8 cellular contexts compared by ENCODE assay signal in the genomic region with DNA sequence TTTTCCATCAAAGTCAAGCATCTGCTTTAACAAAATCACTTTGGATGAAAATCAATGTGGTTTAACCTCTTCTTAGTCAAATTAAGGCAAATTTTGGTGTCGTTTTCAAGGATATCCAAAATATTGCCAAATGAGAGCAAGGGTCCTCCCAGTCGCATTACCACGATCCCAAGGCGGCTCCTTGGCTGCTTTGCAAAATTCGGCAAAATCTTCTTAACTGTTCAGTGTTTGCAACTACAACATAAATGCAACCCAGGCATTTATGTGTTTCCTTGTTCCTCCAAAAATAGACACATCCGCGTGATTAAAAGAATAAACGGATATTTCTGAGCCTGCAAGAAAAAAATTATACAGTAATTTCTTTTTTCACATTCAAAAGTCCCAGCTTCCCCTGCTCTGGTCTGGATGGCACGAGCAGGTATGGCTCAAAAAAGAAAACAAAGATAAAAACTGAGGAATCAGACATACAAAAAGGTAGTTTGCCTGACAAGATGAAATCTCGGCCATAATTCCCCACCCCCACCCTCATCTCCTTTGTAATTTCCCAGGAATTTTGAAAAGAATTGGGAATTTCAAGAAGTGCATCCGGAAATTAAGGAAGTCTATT. TPM values are rescaled to one million over a fixed set of nuclear protein-coding genes. Genes with fewer than 3 reads are reported as not detected.
DNase-seq lines count a peak whose midpoint lies in the region; TF ChIP-seq lines count a peak whose summit lies in the region.

No MANE protein-coding gene starts in this region.

- no peak overlapping the region for H3K27ac ChIP-seq in KMS-11
- peak overlapping the region; percentile 5 for H3K27ac ChIP-seq in duodenal mucosa (ENCODE audit: low read depth, low read length)

- H3K27me3 Mint-ChIP-seq in nephron (ENCODE audit: low read depth), result peaks cover 4% of the 10 kb centered on the region

- H3K4me1 Mint-ChIP-seq in nephron, result peaks cover 60% of the 10 kb centered on the region

- peak overlapping the region; percentile 94 for H3K4me2 ChIP-seq in KMS-11

- H2AFZ ChIP-seq in KMS-11 (ENCODE audit: low read depth), result peak overlapping the region; percentile 9; the same call in 1 of the 2 replicates

- H3K4me3 Mint-ChIP-seq in nephron, result peak overlapping the region; percentile 93 to 95 (median 94)

- no peak for TF ChIP-seq CTCF in BE2C (IDR thresholded peaks at IDR 0.05; ENCODE audit: low read depth, low read length)
- no peak for TF ChIP-seq CTCF in KMS-11 (conservative IDR thresholded peaks at IDR 0.05; ENCODE audit: low read depth, low read length)
- no peak for TF ChIP-seq CTCF in nephron (IDR thresholded peaks at IDR 0.05; ENCODE audit: unreplicated experiment in 3 of 3)

- no peaks in the 10 kb centered on the region for H4K20me1 ChIP-seq in KMS-11 (ENCODE audit: insufficient read depth)

- DNase-seq in BE2C, result no peak
- no peak for DNase-seq in NCI-H2171 treated with DMSO at 0.1 percent for 48 hours (lab: John Stamatoyannopoulos, UW)
- no peak for DNase-seq in NCI-H2196 (lab: John Stamatoyannopoulos, UW; ENCODE audit: unreplicated experiment)
- DNase-seq in NCI-H2029 (lab: John Stamatoyannopoulos, UW), result no peak
- DNase-seq in NCI-H1105 (lab: John Stamatoyannopoulos, UW), result no peak

- H3K27ac Mint-ChIP-seq in nephron, result peak overlapping the region; percentile 96 to 99 (median 99)

- no peaks in the 10 kb centered on the region for H3K79me2 ChIP-seq in KMS-11 (ENCODE audit: insufficient read depth, low read depth)

- H3K27me3 ChIP-seq in BE2C (no peaks in the 10 kb centered on the region), KMS-11 (ENCODE audit: insufficient read depth, low read depth) (peaks cover 50% of the 10 kb centered on the region), duodenal mucosa (ENCODE audit: control insufficient read depth in 1 of 2, insufficient read depth in 2 of 2, low read length in 2 of 2) (peaks cover 61 to 65% of the 10 kb centered on the region in 2 donors)

- H3K9me3 ChIP-seq in BE2C (no peaks in the 10 kb centered on the region), duodenal mucosa (ENCODE audit: control insufficient read depth in 1 of 2, low read length in 2 of 2) (no peaks in the 10 kb centered on the region)

- H3K4me1 ChIP-seq in BE2C (peaks cover 18% of the 10 kb centered on the region), KMS-11 (ENCODE audit: low read depth, poor library complexity, severe bottlenecking) (peaks cover 44% of the 10 kb centered on the region), duodenal mucosa (ENCODE audit: control insufficient read depth in 1 of 2, insufficient read depth in 2 of 2, low read length in 2 of 2) (peaks cover 18 to 29% of the 10 kb centered on the region in 2 donors)

- H3K4me3 ChIP-seq in BE2C (ENCODE audit: low read depth, low read length) (peak overlapping the region; percentile 81), KMS-11 (IDR thresholded peaks at IDR 0.05; ENCODE audit: insufficient read depth, low read depth, low read length) (no peak overlapping the region), duodenal mucosa (ENCODE audit: low read depth in 1 of 2, low read length in 2 of 2) (peak overlapping the region; percentile 25 to 47)

- peak overlapping the region; percentile 0; the same call in 1 of the 2 replicates for H3K9ac ChIP-seq in KMS-11
- H3K9ac ChIP-seq in duodenal mucosa (ENCODE audit: low read depth in 1 of 2, low read length in 2 of 2), result no peak overlapping the region

- peaks cover 16% of the 10 kb centered on the region for H3K36me3 Mint-ChIP-seq in nephron (ENCODE audit: low read depth)

- H3K36me3 ChIP-seq in BE2C (no peaks in the 10 kb centered on the region), KMS-11 (ENCODE audit: insufficient read depth) (no peaks in the 10 kb centered on the region), duodenal mucosa (ENCODE audit: control insufficient read depth in 1 of 2, insufficient read depth in 2 of 2, low read length in 2 of 2) (no peaks in the 10 kb centered on the region)

- H3K9me3 Mint-ChIP-seq in nephron, result no peaks in the 10 kb centered on the region

RNA-seq across cellular contexts. Expression of a gene that starts 6.1 kb away (rescaled TPM):
- polyA plus RNA-seq in BE2C (2012; ENCODE audit: insufficient read depth, insufficient read length, low read depth), result 2.1 TPM

RNA-seq across cellular contexts. Expression of a gene that starts 14.6 kb away (rescaled TPM):
- polyA plus RNA-seq in BE2C (2012; ENCODE audit: insufficient read depth, insufficient read length, low read depth), result 35.2 TPM
